In the genomic region with DNA sequence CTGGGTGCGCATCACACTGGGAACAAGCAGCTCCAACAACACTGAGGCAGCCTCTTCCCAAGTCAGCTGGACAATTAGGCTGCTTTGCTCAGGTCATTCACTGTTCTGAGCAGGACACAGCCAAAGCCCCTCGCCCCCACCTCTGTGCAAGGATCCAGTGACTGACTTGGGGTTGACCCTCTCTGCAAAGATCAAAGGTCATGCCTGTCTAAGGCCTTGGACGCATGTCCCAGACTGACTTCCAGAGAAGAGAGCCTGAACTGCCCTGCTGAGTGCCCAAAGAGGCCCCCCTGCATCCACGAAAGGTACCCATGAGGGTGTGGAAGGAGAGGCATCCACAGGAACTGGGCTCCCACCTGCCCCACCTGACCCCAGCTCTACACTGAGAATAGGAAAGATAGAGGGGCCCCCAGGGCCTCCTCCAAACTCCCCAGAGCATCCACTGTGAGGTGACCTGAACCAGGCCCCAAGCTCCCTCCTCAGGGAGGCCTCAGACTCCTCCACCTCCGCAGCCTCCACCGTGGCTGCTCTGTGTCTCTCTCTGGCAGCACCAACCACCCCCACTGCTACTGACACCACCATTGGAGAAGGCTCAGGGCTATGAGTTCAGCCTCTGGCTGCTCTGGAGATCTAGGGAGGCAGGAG, we compare ENCODE assay signal across 16 cellular contexts. TPM values are rescaled to one million over a fixed set of nuclear protein-coding genes. Genes with fewer than 3 reads are reported as not detected.
DNase-seq lines count a peak whose midpoint lies in the region; ATAC-seq and TF ChIP-seq lines count a peak whose summit lies in the region.
"Had no signal": no experiment of that assay in that cellular context is flagged by ENCODE, and none has a peak within 500 bp of the region (broad histone marks: within the 10 kb centered on the region; RNA-seq: fewer than 3 reads in every experiment).

No MANE protein-coding gene starts in this region.

- H2AFZ ChIP-seq in MM.1S (ENCODE audit: low read length): no peak overlapping the region

- H3K9me3 ChIP-seq in DOHH2 (ENCODE audit: control insufficient read depth, insufficient read depth, low read length) (no peaks in the 10 kb centered on the region), MM.1S (replicated peaks; ENCODE audit: insufficient read depth, low read length) (no peaks in the 10 kb centered on the region)
- H3K9me3 ChIP-seq: heart left ventricle, neutrophil had no signal

- H3K4me1 ChIP-seq in DOHH2 (ENCODE audit: control insufficient read depth, low read length) (peaks cover 100% of the 10 kb centered on the region), MM.1S (ENCODE audit: low read length) (peaks cover 75% of the 10 kb centered on the region)

- ATAC-seq in sciatic nerve: no peak
- ATAC-seq: heart left ventricle had no signal

- in situ Hi-C loops in brain microvascular endothelial cell (cut with HindIII; ENCODE audit: low pct_ligation_motif_present, low sequenced_read_pairs): no loop called here

- peak overlapping the region; percentile 38 for H3K4me3 ChIP-seq in DOHH2 (ENCODE audit: low read length)
- H3K4me3 ChIP-seq in MM.1S (ENCODE audit: low read length): no peak overlapping the region
- H3K4me3 ChIP-seq in brain microvascular endothelial cell (ENCODE audit: low read depth, low read length): no peak overlapping the region
- H3K4me3 ChIP-seq: heart left ventricle had no signal

- no peaks in the 10 kb centered on the region for H3K9me2 ChIP-seq in DOHH2 (replicated peaks; ENCODE audit: control insufficient read depth, low read length)
- no peaks in the 10 kb centered on the region for H3K9me2 ChIP-seq in MM.1S (replicated peaks; ENCODE audit: insufficient read depth, low read length)

- H3K4me2 ChIP-seq in DOHH2 (ENCODE audit: low read length): peak overlapping the region; percentile 66
- no peak overlapping the region for H3K4me2 ChIP-seq in MM.1S (ENCODE audit: low read depth, low read length)

- no peaks in the 10 kb centered on the region for H3K27me3 ChIP-seq in DOHH2 (ENCODE audit: control insufficient read depth, low read length)
- no peaks in the 10 kb centered on the region for H3K27me3 ChIP-seq in MM.1S (replicated peaks; ENCODE audit: insufficient read depth, low read length)
- peaks cover 41% of the 10 kb centered on the region for H3K27me3 ChIP-seq in brain microvascular endothelial cell (replicated peaks)
- H3K27me3 ChIP-seq: neutrophil had no signal

- H3K79me2 ChIP-seq in DOHH2 (ENCODE audit: control insufficient read depth, low read length) (peaks cover 29% of the 10 kb centered on the region), MM.1S (ENCODE audit: low read length) (peaks cover 75% of the 10 kb centered on the region)

- peak overlapping the region; percentile 98 for H3K27ac ChIP-seq in DOHH2 (ENCODE audit: low read depth, low read length)
- H3K27ac ChIP-seq in MM.1S (ENCODE audit: low read length): peak overlapping the region; percentile 81
- H3K27ac ChIP-seq in brain microvascular endothelial cell: peak overlapping the region; percentile 10
- H3K27ac ChIP-seq: heart left ventricle, neutrophil had no signal

- no peak for DNase-seq in MM.1S
- no peak for DNase-seq in brain microvascular endothelial cell
- peak; percentile 23 for DNase-seq in sciatic nerve (ENCODE audit: low spot score)
- DNase-seq in NCI-H748 (lab: John Stamatoyannopoulos, UW; ENCODE audit: unreplicated experiment): no peak
- DNase-seq in NCI-H345 treated with DMSO at 0.1 percent for 48 hours (lab: John Stamatoyannopoulos, UW; ENCODE audit: unreplicated experiment): no peak
- DNase-seq in activated CD4-positive, CD25-positive, alpha-beta regulatory T cell (lab: John Stamatoyannopoulos, UW): no peak
- DNase-seq: activated naive CD8-positive, alpha-beta T cell treated with anti-CD3 and anti-CD28 coated beads, Interleukin-2, amount 10 ng/mL, durations not matched to agents 7 days and 5 days; effector CD8-positive, alpha-beta T cell; NCI-H2081; NCI-H748 treated with DMSO at 0.1 percent for 48 hours; stimulated activated CD4-positive, alpha-beta T cell treated with anti-CD3 and anti-CD28 coated beads, Interleukin-2, amount 100 ng/mL, for 48 hours; T-helper 1 cell had no signal

- H3F3A ChIP-seq in DOHH2 (ENCODE audit: control insufficient read depth, insufficient read depth): peaks cover 35% of the 10 kb centered on the region
- H3F3A ChIP-seq in MM.1S (ENCODE audit: insufficient read depth, low read length): peaks cover 14% of the 10 kb centered on the region; the same call in 1 of the 2 replicates

- intact Hi-C loops in sciatic nerve (cut with DNase I): no loop called here

- peaks cover 9% of the 10 kb centered on the region; the same call in 1 of the 2 replicates for H3K36me3 ChIP-seq in DOHH2 (ENCODE audit: control insufficient read depth, low read length)
- no peaks in the 10 kb centered on the region for H3K36me3 ChIP-seq in MM.1S (replicated peaks; ENCODE audit: insufficient read depth, low read length)
- no peaks in the 10 kb centered on the region for H3K36me3 ChIP-seq in brain microvascular endothelial cell (replicated peaks)
- H3K36me3 ChIP-seq: heart left ventricle, neutrophil had no signal

- H4K20me1 ChIP-seq in DOHH2 (ENCODE audit: control insufficient read depth, insufficient read depth, low read depth, low read length) (no peaks in the 10 kb centered on the region), MM.1S (ENCODE audit: insufficient read depth, low read length) (no peaks in the 10 kb centered on the region)

- TF ChIP-seq CTCF in DOHH2 (IDR thresholded peaks at IDR 0.05; ENCODE audit: low read depth, low read length, poor library complexity, severe bottlenecking): no peak
- no peak for TF ChIP-seq CTCF in MM.1S (IDR thresholded peaks at IDR 0.05; ENCODE audit: low read length)
- TF ChIP-seq CTCF in brain microvascular endothelial cell (IDR thresholded peaks at IDR 0.05; ENCODE audit: low read depth, low read length, missing control alignments): no peak

- H3K9ac ChIP-seq in MM.1S (ENCODE audit: low read length): peak overlapping the region; percentile 48

RNA-seq across cellular contexts. Expression of a gene that starts 53.5 kb away (rescaled TPM):
- total RNA-seq in sciatic nerve: 0.62 TPM
- total RNA-seq: activated naive CD8-positive, alpha-beta T cell treated with anti-CD3 and anti-CD28 coated beads, Interleukin-2, amount 10 ng/mL, durations not matched to agents 7 days and 5 days; RPMI7951 had no signal

Comparison
In these comparisons a context has a peak if more than half of its experiments do, and no peak if none do; other contexts are left out.
1. H3K27ac ChIP-seq: peak in every context shown above with its lines; median percentile 98 in DOHH2; 81 in MM.1S; 10 in brain microvascular endothelial cell.